In genomic region chr12:8687846-8688601, GRCh38 we compare ENCODE assay signal across 8 cellular contexts. TPM values are rescaled to one million over a fixed set of nuclear protein-coding genes. Genes with fewer than 3 reads are reported as not detected.
A peak's percentile ranks its signal among the peaks of the same experiment; 100 is the strongest.
DNase-seq lines count a peak whose midpoint lies in the region; ATAC-seq, FAIRE-seq and TF ChIP-seq lines count a peak whose summit lies in the region.

No MANE protein-coding gene starts in this region.

- TF ChIP-seq EP300 in A549 (IDR thresholded peaks at IDR 0.05) = no peak

- no peaks in the 10 kb centered on the region for H3K9me3 Mint-ChIP-seq in activated CD8-positive, alpha-beta memory T cell treated with anti-CD3 and anti-CD28 coated beads, Interleukin-2, amount 10 ng/mL, durations not matched to agents 7 days and 5 days (ENCODE audit: low read depth)

- no peak for TF ChIP-seq RAD21 in A549 (conservative IDR thresholded peaks at IDR 0.05 in 1 of 2, IDR thresholded peaks at IDR 0.05 in 1 of 2)

- 0 out of 3 replicates have a peak overlapping the region, but pooled peaks have one; percentile 3 for H3K4me3 ChIP-seq in A549
- H3K4me3 ChIP-seq in HFF-Myc (replicated peaks; ENCODE audit: low read depth, low read length) = no peak overlapping the region
- H3K4me3 ChIP-seq in esophagus squamous epithelium = no peak overlapping the region
- peak overlapping the region; percentile 8 for H3K4me3 ChIP-seq in neuron (ENCODE audit: low read length)

- H3K4me1 Mint-ChIP-seq in activated CD8-positive, alpha-beta memory T cell treated with anti-CD3 and anti-CD28 coated beads, Interleukin-2, amount 10 ng/mL, durations not matched to agents 7 days and 5 days = no peaks in the 10 kb centered on the region

- no peak overlapping the region for H3K27ac Mint-ChIP-seq in activated CD8-positive, alpha-beta memory T cell treated with anti-CD3 and anti-CD28 coated beads, Interleukin-2, amount 10 ng/mL, durations not matched to agents 7 days and 5 days

- FAIRE-seq in A549 (lab: Jason Lieb, UNC) = peak; percentile 7

- DNase-seq in A549 (ENCODE audit: low read depth in 1 of 2, low spot score in 1 of 2) (peak; percentile 36 to 76), HFF-Myc (ENCODE audit: extremely low read depth, low read depth) (peak; percentile 63), esophagus squamous epithelium (lab: John Stamatoyannopoulos, UW) (no peak), SHP77 treated with DMSO at 0.1 percent for 48 hours (lab: John Stamatoyannopoulos, UW) (no peak)
- DNase-seq in activated CD8-positive, alpha-beta memory T cell treated with anti-CD3 and anti-CD28 coated beads, Interleukin-2, amount 10 ng/mL, durations not matched to agents 7 days and 5 days = no peak

- ATAC-seq in A549 (peak; percentile 95 to 97), GM21381 (IDR thresholded peaks at IDR 0.05; ENCODE audit: unreplicated experiment) (no peak)
- ATAC-seq in activated CD8-positive, alpha-beta memory T cell treated with anti-CD3 and anti-CD28 coated beads, Interleukin-2, amount 10 ng/mL, durations not matched to agents 7 days and 5 days = no peak

- H3K27me3 ChIP-seq in esophagus squamous epithelium (no peaks in the 10 kb centered on the region), neuron (ENCODE audit: insufficient read depth, low read length) (no peaks in the 10 kb centered on the region)

- peak overlapping the region; percentile 62 for H3K4me2 ChIP-seq in A549

- no peaks in the 10 kb centered on the region for H3K36me3 ChIP-seq in esophagus squamous epithelium
- H3K36me3 ChIP-seq in neuron (ENCODE audit: insufficient read depth, low read length) = no peaks in the 10 kb centered on the region

- no peak overlapping the region for H3K4me3 Mint-ChIP-seq in activated CD8-positive, alpha-beta memory T cell treated with anti-CD3 and anti-CD28 coated beads, Interleukin-2, amount 10 ng/mL, durations not matched to agents 7 days and 5 days

- TF ChIP-seq POLR2A in A549 (IDR thresholded peaks at IDR 0.05; ENCODE audit: low read length) = no peak
- TF ChIP-seq POLR2A in esophagus squamous epithelium (IDR thresholded peaks at IDR 0.05) = no peak

- peak overlapping the region; percentile 5 to 58; a peak in 2 of 6 replicates for H3K27ac ChIP-seq in A549
- peak overlapping the region in 3 of 4 donors; percentile 51 to 68 (median 61) for H3K27ac ChIP-seq in esophagus squamous epithelium

- CTCF ChIA-PET in A549 (lab: Yijun Ruan, JAX) = interaction anchor here (0.9 to 2.4 kb wide), 6 partner anchors 30 to 351 kb away, joined by 3 to 7 read pairs (median 4); no protein-coding TSS in a partner anchor
- CTCF ChIA-PET in activated CD8-positive, alpha-beta memory T cell treated with anti-CD3 and anti-CD28 coated beads, Interleukin-2, amount 10 ng/mL, durations not matched to agents 7 days and 5 days (lab: Charles Lee) = interaction anchor here (0.7 to 2.2 kb wide), 2 partner anchors 361 to 1100 kb away, joined by 3 to 7 read pairs; no protein-coding TSS in a partner anchor

- H3K9me3 ChIP-seq in A549 (no peaks in the 10 kb centered on the region), esophagus squamous epithelium (no peaks in the 10 kb centered on the region), neuron (ENCODE audit: low read length) (no peaks in the 10 kb centered on the region)

- no peak for TF ChIP-seq CTCF in A549 (IDR thresholded peaks at IDR 0.05)
- TF ChIP-seq CTCF in HFF-Myc (IDR thresholded peaks at IDR 0.05; ENCODE audit: low read depth, low read length, missing control alignments) = no peak
- TF ChIP-seq CTCF in esophagus squamous epithelium (IDR thresholded peaks at IDR 0.05) = no peak

- peak overlapping the region; percentile 58 for H2AFZ ChIP-seq in neuron (ENCODE audit: low read depth, low read length)

- peaks cover 12% of the 10 kb centered on the region for H3K4me1 ChIP-seq in A549
- H3K4me1 ChIP-seq in esophagus squamous epithelium = peaks cover 14 to 36% (median 24%) of the 10 kb centered on the region in 3 donors
- H3K4me1 ChIP-seq in neuron (ENCODE audit: insufficient read depth, low read length) = peaks cover 22% of the 10 kb centered on the region

- intact Hi-C loops in esophagus squamous epithelium (cut with DNase I) = loop anchor here (10.0 kb wide), 2 partner anchors 207 to 357 kb away; no protein-coding TSS in a partner anchor

- no peaks in the 10 kb centered on the region for H3K36me3 Mint-ChIP-seq in activated CD8-positive, alpha-beta memory T cell treated with anti-CD3 and anti-CD28 coated beads, Interleukin-2, amount 10 ng/mL, durations not matched to agents 7 days and 5 days

- 44% methylated on average over 2 of the region's 2 CpGs for WGBS in A549 (ENCODE audit: missing lambda C conversion rate)
- WGBS in esophagus squamous epithelium, 2 donors = 19 to 29% methylated on average over 2 of the region's 2 CpGs

- peaks cover 36% of the 10 kb centered on the region for H3K27me3 Mint-ChIP-seq in activated CD8-positive, alpha-beta memory T cell treated with anti-CD3 and anti-CD28 coated beads, Interleukin-2, amount 10 ng/mL, durations not matched to agents 7 days and 5 days

- POLR2A ChIA-PET in A549 (lab: Yijun Ruan, JAX) = interaction anchor here (0.7 to 1.8 kb wide), 3 partner anchors 9 to 797 kb away, joined by 3 to 23 read pairs (median 6); partner anchors contain the start of genes M6PR and RIMKLB

TF ChIP-seq in A549, 52 proteins besides CTCF, POLR2A, EP300 and RAD21:
- TF ChIP-seq TFCP2L1 (CRISPR knock-in tag; IDR thresholded peaks at IDR 0.05) = no peak
- TF ChIP-seq PBX3 (IDR thresholded peaks at IDR 0.05) = no peak
- peak; percentile 32 for TF ChIP-seq MAFK (IDR thresholded peaks at IDR 0.05; ENCODE audit: partially characterized antibody)

TF ChIP-seq in PFSK-1, 5 proteins besides CTCF, POLR2A, EP300 and RAD21:
- TF ChIP-seq, protein P1, sequence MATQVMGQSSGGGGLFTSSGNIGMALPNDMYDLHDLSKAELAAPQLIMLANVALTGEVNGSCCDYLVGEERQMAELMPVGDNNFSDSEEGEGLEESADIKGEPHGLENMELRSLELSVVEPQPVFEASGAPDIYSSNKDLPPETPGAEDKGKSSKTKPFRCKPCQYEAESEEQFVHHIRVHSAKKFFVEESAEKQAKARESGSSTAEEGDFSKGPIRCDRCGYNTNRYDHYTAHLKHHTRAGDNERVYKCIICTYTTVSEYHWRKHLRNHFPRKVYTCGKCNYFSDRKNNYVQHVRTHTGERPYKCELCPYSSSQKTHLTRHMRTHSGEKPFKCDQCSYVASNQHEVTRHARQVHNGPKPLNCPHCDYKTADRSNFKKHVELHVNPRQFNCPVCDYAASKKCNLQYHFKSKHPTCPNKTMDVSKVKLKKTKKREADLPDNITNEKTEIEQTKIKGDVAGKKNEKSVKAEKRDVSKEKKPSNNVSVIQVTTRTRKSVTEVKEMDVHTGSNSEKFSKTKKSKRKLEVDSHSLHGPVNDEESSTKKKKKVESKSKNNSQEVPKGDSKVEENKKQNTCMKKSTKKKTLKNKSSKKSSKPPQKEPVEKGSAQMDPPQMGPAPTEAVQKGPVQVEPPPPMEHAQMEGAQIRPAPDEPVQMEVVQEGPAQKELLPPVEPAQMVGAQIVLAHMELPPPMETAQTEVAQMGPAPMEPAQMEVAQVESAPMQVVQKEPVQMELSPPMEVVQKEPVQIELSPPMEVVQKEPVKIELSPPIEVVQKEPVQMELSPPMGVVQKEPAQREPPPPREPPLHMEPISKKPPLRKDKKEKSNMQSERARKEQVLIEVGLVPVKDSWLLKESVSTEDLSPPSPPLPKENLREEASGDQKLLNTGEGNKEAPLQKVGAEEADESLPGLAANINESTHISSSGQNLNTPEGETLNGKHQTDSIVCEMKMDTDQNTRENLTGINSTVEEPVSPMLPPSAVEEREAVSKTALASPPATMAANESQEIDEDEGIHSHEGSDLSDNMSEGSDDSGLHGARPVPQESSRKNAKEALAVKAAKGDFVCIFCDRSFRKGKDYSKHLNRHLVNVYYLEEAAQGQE (IDR thresholded peaks at IDR 0.05; ENCODE audit: insufficient read depth in 1 of 2, low read depth in 2 of 2, low read length in 2 of 2) = no peak
- TF ChIP-seq POLR2AphosphoS5 (IDR thresholded peaks at IDR 0.05; ENCODE audit: low read depth, low read length) = peak; percentile 68; the same call in 1 of the 2 replicates

RNA-seq across cellular contexts. Expression of gene RIMKLB, which starts 9.8 kb away (rescaled TPM):
- polyA plus RNA-seq in A549 (2011; rRNA removed) (28.2 and 43.8 TPM in 2 replicates), A549 (2017; fragmentation: RNase III; extraction: RNeasy Plus Mini Kit Qiagen cat#74134 plus additional on column Dnase treatment) (20.8 to 24.8 TPM (median 21.0 TPM) in 3 replicates)
- 15.0 and 15.4 TPM in 2 replicates for polyA plus RNA-seq in A549 (2012; cell fraction: cytosol; rRNA removed)
- polyA plus RNA-seq in A549 (2012; cell fraction: nucleus; rRNA removed) = 21.9 and 35.6 TPM in 2 replicates
- 22.8 and 24.8 TPM in 2 replicates for polyA minus RNA-seq in A549 (2011; rRNA and poly(A)+ RNA removed)
- 5.4 TPM for polyA plus RNA-seq in PFSK-1 (2012; ENCODE audit: insufficient read length, low read depth)
- 10 to 100 TPM in 3 of 4 donors, 1 to 10 TPM in 1; 8.0 to 37.8 (median 15.0) TPM for total RNA-seq in esophagus squamous epithelium
- total RNA-seq in activated CD8-positive, alpha-beta memory T cell treated with anti-CD3 and anti-CD28 coated beads, Interleukin-2, amount 10 ng/mL, durations not matched to agents 7 days and 5 days = 1 to 10 TPM; 1.1 to 2.1 TPM

RNA-seq across cellular contexts. Expression of gene MFAP5, which starts 25.4 kb away (rescaled TPM):
- 0.40 and 0.48 TPM in 2 replicates for polyA plus RNA-seq in A549 (2011; rRNA removed)
- polyA plus RNA-seq in A549 (2012; cell fraction: cytosol; rRNA removed) = 0.13 and 0.16 TPM in 2 replicates
- 0.07 and 0.28 TPM in 2 replicates for polyA plus RNA-seq in A549 (2012; cell fraction: nucleus; rRNA removed)
- 0.15 to 0.41 TPM (median 0.40 TPM) in 3 replicates for polyA plus RNA-seq in A549 (2017; fragmentation: RNase III; extraction: RNeasy Plus Mini Kit Qiagen cat#74134 plus additional on column Dnase treatment)
- not detected in 2 replicates for polyA minus RNA-seq in A549 (2011; rRNA and poly(A)+ RNA removed)
- polyA plus RNA-seq in PFSK-1 (2012; ENCODE audit: insufficient read length, low read depth) = not detected
- 10 to 100 TPM in 2 of 4 donors, 1 to 10 TPM in 2; 1.2 to 51.7 (median 16.9) TPM for total RNA-seq in esophagus squamous epithelium
- total RNA-seq in activated CD8-positive, alpha-beta memory T cell treated with anti-CD3 and anti-CD28 coated beads, Interleukin-2, amount 10 ng/mL, durations not matched to agents 7 days and 5 days = not detected

Comparison
In these comparisons a context has a peak if more than half of its experiments do, and no peak if none do; other contexts are left out.
1. ATAC-seq: peak in A549 (2 of 2); none in GM21381 (single experiment) and activated CD8-positive, alpha-beta memory T cell treated with anti-CD3 and anti-CD28 coated beads, Interleukin-2, amount 10 ng/mL, durations not matched to agents 7 days and 5 days (single experiment).
2. DNase-seq: peak in A549 (2 of 2) and HFF-Myc (single experiment); none in esophagus squamous epithelium (single experiment), SHP77 treated with DMSO at 0.1 percent for 48 hours (single experiment) and activated CD8-positive, alpha-beta memory T cell treated with anti-CD3 and anti-CD28 coated beads, Interleukin-2, amount 10 ng/mL, durations not matched to agents 7 days and 5 days (single experiment).
3. H3K4me3 ChIP-seq: peak in A549 (single experiment) and neuron (single experiment); none in HFF-Myc (single experiment) and esophagus squamous epithelium (0 of 4).